ENCODE assay signal across 39 cellular contexts in genomic region chr14:50844397-50844796, GRCh38. TPM values are rescaled to one million over a fixed set of nuclear protein-coding genes. Genes with fewer than 3 reads are reported as not detected.
"Had no signal": no experiment of that assay in that cellular context is flagged by ENCODE, and none has a peak within 500 bp of the region (broad histone marks: within the 10 kb centered on the region; RNA-seq: fewer than 3 reads in every experiment).

No MANE protein-coding gene starts in this region.

- H3K9me3 ChIP-seq: body of pancreas, breast epithelium, Peyer's patch had no signal

- H3K4me3 ChIP-seq: body of pancreas, breast epithelium, Peyer's patch had no signal

- H3K27ac ChIP-seq: body of pancreas, breast epithelium, Peyer's patch, RWPE1, WERI-Rb-1 had no signal

- H3K27me3 ChIP-seq: body of pancreas, breast epithelium, Peyer's patch had no signal

- ATAC-seq: activated CD8-positive, alpha-beta memory T cell treated with anti-CD3 and anti-CD28 coated beads, Interleukin-2, amount 10 ng/mL, durations not matched to agents 7 days and 5 days; body of pancreas; PC-3; Right ventricle myocardium inferior; SK-N-SH treated with all-trans-retinoic acid at 6 μM for 48 hours; T-cell; T-helper 17 cell had no signal

- H3K4me1 ChIP-seq: body of pancreas, breast epithelium, Peyer's patch had no signal

- DNase-seq: activated CD4-positive, alpha-beta memory T cell treated with anti-CD3 and anti-CD28 coated beads, Interleukin-2, amount 10 ng/mL, durations not matched to agents 7 days and 5 days; activated CD4-positive, alpha-beta T cell treated with anti-CD3 and anti-CD28 coated beads for 1 hour; activated CD4-positive, alpha-beta T cell treated with anti-CD3 and anti-CD28 coated beads for 48 hours; activated CD4-positive, CD25-positive, alpha-beta regulatory T cell; activated CD8-positive, alpha-beta memory T cell treated with anti-CD3 and anti-CD28 coated beads for 24 hours; activated CD8-positive, alpha-beta memory T cell treated with anti-CD3 and anti-CD28 coated beads, Interleukin-2, amount 10 ng/mL, durations not matched to agents 7 days and 5 days; activated CD8-positive, alpha-beta memory T cell treated with anti-CD3 and anti-CD28 coated beads, Interleukin-2, amount 50 U/mL, for 48 hours; activated effector memory CD4-positive, alpha-beta T cell treated with anti-CD3 and anti-CD28 coated beads, Interleukin-2, amount 50 U/mL, for 16 hours; activated naive CD4-positive, alpha-beta T cell; activated naive CD4-positive, alpha-beta T cell treated with anti-CD3 and anti-CD28 coated beads, Interleukin-2, amount 50 U/mL, for 16 hours; activated naive CD8-positive, alpha-beta T cell treated with anti-CD3 and anti-CD28 coated beads for 36 hours; activated T-cell treated with anti-CD3 and anti-CD28 coated beads, Interleukin-2, amount 50 U/mL, for 48 hours; amniotic stem cell; aorta; body of pancreas; Kasumi-1; KG1; NCI-H1105; NCI-H1417 treated with DMSO at 0.1 percent for 48 hours; NCI-H187 treated with DMSO at 0.1 percent for 48 hours; NCI-H2081 treated with DMSO at 0.1 percent for 48 hours; NCI-H345; NCI-H524 treated with DMSO at 0.1 percent for 48 hours; NCI-H748 treated with DMSO at 0.1 percent for 48 hours; NK-92 treated with Interleukin-12 subunit alpha and Interleukin-12 subunit beta, amount 100 ng/mL, for 24 hours; PC-3; Peyer's patch; SIG-M5; T-cell; T-helper 17 cell; WERI-Rb-1 had no signal

- H3K36me3 ChIP-seq: breast epithelium, Peyer's patch, WERI-Rb-1 had no signal

RNA-seq across cellular contexts. Expression of gene ABHD12B, which starts 27.5 kb away (rescaled TPM):
- total RNA-seq: activated CD4-positive, alpha-beta memory T cell treated with anti-CD3 and anti-CD28 coated beads, Interleukin-2, amount 10 ng/mL, durations not matched to agents 7 days and 5 days; activated CD8-positive, alpha-beta memory T cell treated with anti-CD3 and anti-CD28 coated beads, Interleukin-2, amount 10 ng/mL, durations not matched to agents 7 days and 5 days; activated naive CD8-positive, alpha-beta T cell treated with anti-CD3 and anti-CD28 coated beads for 36 hours; aorta; body of pancreas; breast epithelium; cardiac septum; NCI-H460; PC-3; Peyer's patch; Right ventricle myocardium inferior; SK-MEL-5; T-cell; T-helper 17 cell had no signal
- polyA plus RNA-seq: IgD-negative memory B cell had no signal
